ENCODE assay signal across 1 cellular context in genomic region chr7:4973728-4974198, GRCh38.
TF ChIP-seq lines count a peak whose summit lies in the region.

No MANE protein-coding gene starts in this region.

TF ChIP-seq in WTC11, 78 proteins besides CTCF, POLR2A, EP300 and RAD21 (continued from another document):
- TF ChIP-seq ARID4B (CRISPR knock-in tag; IDR thresholded peaks at IDR 0.05; ENCODE audit: borderline replicate concordance), result peak; percentile 37
- TF ChIP-seq MAX (CRISPR knock-in tag; IDR thresholded peaks at IDR 0.05), result peak; percentile 67; the same call in 1 of the 2 replicates
- TF ChIP-seq GABPB1 (CRISPR knock-in tag; IDR thresholded peaks at IDR 0.05), result peak; percentile 38; the same call in 1 of the 2 replicates
- TF ChIP-seq ETV6 (CRISPR knock-in tag; IDR thresholded peaks at IDR 0.05), result peak; percentile 68; the same call in 1 of the 2 replicates
